30 cellular contexts compared by ENCODE assay signal in genomic region chr2:35067420-35067819, GRCh38.
"Had no signal": no experiment of that assay in that cellular context is flagged by ENCODE, and none has a peak within 500 bp of the region (broad histone marks: within the 10 kb centered on the region; RNA-seq: fewer than 3 reads in every experiment).

No MANE protein-coding gene starts in this region.

- H3K4me3 ChIP-seq: adrenal gland, body of pancreas, cardiac muscle cell, colonic mucosa, esophagus muscularis mucosa, gastroesophageal sphincter had no signal

- DNase-seq: activated CD4-positive, alpha-beta memory T cell treated with anti-CD3 and anti-CD28 coated beads for 36 hours; activated CD4-positive, alpha-beta T cell treated with anti-CD3 and anti-CD28 coated beads for 36 hours; activated CD4-positive, alpha-beta T cell treated with anti-CD3 and anti-CD28 coated beads, Interleukin-2, amount 10 ng/mL, durations not matched to agents 24 days and 14 days; activated CD4-positive, CD25-positive, alpha-beta regulatory T cell; activated CD4-positive, CD25-positive, alpha-beta regulatory T cell treated with anti-CD3 and anti-CD28 coated beads, Interleukin-2, amount 50 U/mL, for 72 hours; activated CD8-positive, alpha-beta memory T cell treated with anti-CD3 and anti-CD28 coated beads, Interleukin-2, amount 10 ng/mL, durations not matched to agents 7 days and 5 days; activated CD8-positive, alpha-beta memory T cell treated with anti-CD3 and anti-CD28 coated beads, Interleukin-2, amount 50 U/mL, for 4 hours; activated CD8-positive, alpha-beta T cell treated with anti-CD3 and anti-CD28 coated beads, Interleukin-2, amount 10 ng/mL, durations not matched to agents 7 days and 5 days; activated effector memory CD4-positive, alpha-beta T cell treated with anti-CD3 and anti-CD28 coated beads, Interleukin-2, amount 50 U/mL, for 16 hours; activated naive CD4-positive, alpha-beta T cell treated with anti-CD3 and anti-CD28 coated beads for 36 hours; activated naive CD8-positive, alpha-beta T cell treated with anti-CD3 and anti-CD28 coated beads for 36 hours; activated naive CD8-positive, alpha-beta T cell treated with anti-CD3 and anti-CD28 coated beads, Interleukin-2, amount 50 U/mL, for 24 hours; activated T-cell treated with anti-CD3 and anti-CD28 coated beads, Interleukin-2, amount 50 U/mL, for 1 hour; activated T-cell treated with anti-CD3 and anti-CD28 coated beads, Interleukin-2, amount 50 U/mL, for 48 hours; adrenal gland; amygdala; aorta; body of pancreas; central memory CD4-positive, alpha-beta T cell; cerebellar nuclear complex; colonic mucosa; effector CD8-positive, alpha-beta T cell; foreskin melanocyte; T-helper 2 cell had no signal

- FAIRE-seq: endometrium, endothelial cell of umbilical vein had no signal

- H3K27me3 ChIP-seq: adrenal gland, body of pancreas, cardiac muscle cell, colonic mucosa, esophagus muscularis mucosa, gastroesophageal sphincter had no signal

- H3K36me3 ChIP-seq: adrenal gland, cardiac muscle cell, colonic mucosa, esophagus muscularis mucosa, gastroesophageal sphincter had no signal

- H3K27ac ChIP-seq: adrenal gland, body of pancreas, cardiac muscle cell, colonic mucosa, epithelial cell of prostate, esophagus muscularis mucosa, gastroesophageal sphincter had no signal

- H3K4me1 ChIP-seq: adrenal gland, body of pancreas, colonic mucosa, esophagus muscularis mucosa, gastroesophageal sphincter had no signal

- ATAC-seq: activated CD4-positive, alpha-beta T cell treated with anti-CD3 and anti-CD28 coated beads for 36 hours; activated CD8-positive, alpha-beta memory T cell treated with anti-CD3 and anti-CD28 coated beads, Interleukin-2, amount 10 ng/mL, durations not matched to agents 7 days and 5 days; activated CD8-positive, alpha-beta T cell treated with anti-CD3 and anti-CD28 coated beads, Interleukin-2, amount 10 ng/mL, durations not matched to agents 7 days and 5 days; activated naive CD8-positive, alpha-beta T cell treated with anti-CD3 and anti-CD28 coated beads, Interleukin-2, amount 50 U/mL, for 24 hours; body of pancreas; gastroesophageal sphincter had no signal

- H3K9me3 ChIP-seq: adrenal gland, body of pancreas had no signal
